1 cellular context compared by ENCODE assay signal in the genomic region with DNA sequence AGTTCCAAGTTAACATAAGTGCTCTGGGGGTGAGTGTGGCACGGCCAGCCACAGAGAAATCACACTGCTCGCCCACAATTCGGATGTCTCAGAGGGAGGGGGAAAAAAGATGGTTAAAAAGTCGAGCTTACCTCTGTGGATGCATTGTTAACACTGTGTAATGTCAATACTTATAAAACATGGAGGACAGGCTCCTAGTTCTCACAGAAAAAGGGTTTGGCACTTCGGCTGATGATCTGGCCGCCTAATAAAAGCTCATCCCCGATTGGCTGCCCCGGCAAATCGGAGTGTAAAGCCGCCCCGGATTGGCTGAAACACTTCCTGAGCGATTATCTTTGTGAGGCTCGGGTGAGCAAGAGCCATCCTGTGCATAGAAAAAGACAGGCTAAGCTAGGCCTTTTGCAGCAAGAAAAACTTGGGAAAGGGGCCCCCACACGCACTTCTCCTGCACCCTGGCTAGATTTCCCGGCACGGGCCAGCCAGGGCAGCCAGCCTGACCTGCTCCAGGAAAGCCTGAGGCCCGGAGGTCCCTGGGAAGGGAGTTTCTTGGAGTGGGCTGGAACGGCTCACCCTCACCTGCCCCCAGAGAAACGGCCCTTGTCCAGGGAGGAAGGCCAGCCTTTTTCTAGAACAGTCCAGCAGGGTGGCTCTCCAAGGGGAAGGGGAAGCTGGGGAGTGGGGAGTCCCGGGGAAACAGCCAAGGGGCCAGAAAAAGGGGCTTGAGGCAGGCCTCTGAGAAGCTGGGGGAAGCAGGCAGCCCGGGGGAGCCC.
A peak's percentile ranks its signal among the peaks of the same experiment; 100 is the strongest.
TF ChIP-seq lines count a peak whose summit lies in the region.

A gene (minus strand): TSS at position 174 of the 770 bp plus-strand sequence. CDS start 29 bp downstream, at position 145.

TF ChIP-seq in endothelial cell of umbilical vein, 7 proteins besides CTCF, POLR2A, EP300 and RAD21:
- TF ChIP-seq JUN (IDR thresholded peaks at IDR 0.05; ENCODE audit: borderline replicate concordance, insufficient read depth, insufficient read length, low read depth) (no peak), EZH2 (IDR thresholded peaks at IDR 0.05; ENCODE audit: borderline replicate concordance, low read depth, low read length, severe bottlenecking) (no peak), FOS (IDR thresholded peaks at IDR 0.05; ENCODE audit: borderline replicate concordance, insufficient read depth, low read length) (no peak), POLR2AphosphoS5 (IDR thresholded peaks at IDR 0.05; ENCODE audit: insufficient read depth, low read depth, low read length) (no peak), GATA2 (IDR thresholded peaks at IDR 0.05; ENCODE audit: insufficient read depth, insufficient read length, low read depth, low read length) (peak; percentile 21), MYC (IDR thresholded peaks at IDR 0.05; ENCODE audit: low read depth, low read length) (no peak)
- TF ChIP-seq, protein P1, sequence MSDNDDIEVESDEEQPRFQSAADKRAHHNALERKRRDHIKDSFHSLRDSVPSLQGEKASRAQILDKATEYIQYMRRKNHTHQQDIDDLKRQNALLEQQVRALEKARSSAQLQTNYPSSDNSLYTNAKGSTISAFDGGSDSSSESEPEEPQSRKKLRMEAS (IDR thresholded peaks at IDR 0.05; ENCODE audit: insufficient read depth, insufficient read length), result no peak
